Comparison of ENCODE assay signal across 20 cellular contexts in the genomic region with DNA sequence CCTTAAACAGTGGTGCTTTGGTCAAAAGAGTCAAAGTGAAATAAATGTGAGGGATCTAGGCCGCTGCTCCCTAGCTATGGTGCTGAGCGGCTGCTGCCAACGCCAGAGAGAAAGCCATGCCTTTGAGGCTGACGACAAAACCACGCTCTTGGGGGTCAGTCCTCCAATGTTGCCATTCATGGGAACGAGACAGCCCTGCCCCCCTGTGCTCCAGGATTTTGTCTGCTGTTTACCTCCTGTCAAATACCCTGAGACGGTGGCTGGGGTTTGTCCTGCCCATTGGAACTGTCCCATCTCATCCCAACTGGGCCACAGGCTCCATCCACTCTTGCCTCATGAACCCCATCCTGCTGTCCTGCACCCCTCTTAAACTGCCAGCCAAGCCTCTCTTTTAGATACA.
DNase-seq lines count a peak whose midpoint lies in the region; ATAC-seq and TF ChIP-seq lines count a peak whose summit lies in the region.
"Had no signal": no experiment of that assay in that cellular context is flagged by ENCODE, and none has a peak within 500 bp of the region (broad histone marks: within the 10 kb centered on the region; RNA-seq: fewer than 3 reads in every experiment).

No MANE protein-coding gene starts in this region.

- 59 to 87% methylated on average over 7 of the region's 7 CpGs for WGBS in endodermal cell (ENCODE audit: insufficient coverage in 1 of 2, insufficient read length in 1 of 2), 2 experiments

- H3K36me3 ChIP-seq in endodermal cell (ENCODE audit: control insufficient read depth, insufficient read depth, low read length): no peaks in the 10 kb centered on the region
- H3K36me3 ChIP-seq in gastrocnemius medialis: no peaks in the 10 kb centered on the region

- no peak overlapping the region for H3K9ac ChIP-seq in endodermal cell (ENCODE audit: extremely low read depth, low read length, poor library complexity, severe bottlenecking)

- no peaks in the 10 kb centered on the region for H3K9me3 Mint-ChIP-seq in natural killer cell treated with Interleukin-12 subunit alpha and Interleukin-12 subunit beta and Interleukin-15 and Interleukin-18, amount 100 ng/mL, for 72 hours
- H3K9me3 Mint-ChIP-seq in natural killer cell: no peaks in the 10 kb centered on the region
- H3K9me3 Mint-ChIP-seq in endodermal cell: no peaks in the 10 kb centered on the region
- H3K9me3 Mint-ChIP-seq in activated T-helper 2 cell treated with anti-CD3 and anti-CD28 coated beads, Interferon-gamma antibody, Interleukin-2, Interleukin-4, amounts not matched to agents 10 μg/mL and 5 μg/mL and 100 μg/mL, durations not matched to agents 14 hours and 24 hours and 36 hours: no peaks in the 10 kb centered on the region
- H3K9me3 Mint-ChIP-seq: CD4-positive, alpha-beta T cell had no signal

- H3K4me1 ChIP-seq in endodermal cell (ENCODE audit: control insufficient read depth, insufficient read depth, low read length) (peaks cover 4% of the 10 kb centered on the region), gastrocnemius medialis (peaks cover 49 to 55% of the 10 kb centered on the region in 2 donors)
- H3K4me1 ChIP-seq: A549 had no signal

- no peak for TF ChIP-seq POLR2A in gastrocnemius medialis (IDR thresholded peaks at IDR 0.05)

- H3K27me3 Mint-ChIP-seq in natural killer cell treated with Interleukin-12 subunit alpha and Interleukin-12 subunit beta and Interleukin-15 and Interleukin-18, amount 100 ng/mL, for 72 hours: peaks cover 0 to 5% of the 10 kb centered on the region in 2 donors
- peaks cover 0 to 10% of the 10 kb centered on the region in 2 donors for H3K27me3 Mint-ChIP-seq in natural killer cell (ENCODE audit: low read depth in 2 of 2)
- peaks cover 2% of the 10 kb centered on the region for H3K27me3 Mint-ChIP-seq in endodermal cell (ENCODE audit: insufficient read depth)
- peaks cover 3% of the 10 kb centered on the region for H3K27me3 Mint-ChIP-seq in activated T-helper 2 cell treated with anti-CD3 and anti-CD28 coated beads, Interferon-gamma antibody, Interleukin-2, Interleukin-4, amounts not matched to agents 10 μg/mL and 5 μg/mL and 100 μg/mL, durations not matched to agents 14 hours and 24 hours and 36 hours (ENCODE audit: low read depth)

- no peak for TF ChIP-seq CTCF in natural killer cell (IDR thresholded peaks at IDR 0.05)
- no peak for TF ChIP-seq CTCF in endodermal cell (conservative IDR thresholded peaks at IDR 0.05)
- TF ChIP-seq CTCF in gastrocnemius medialis (IDR thresholded peaks at IDR 0.05 in 4 of 5, conservative IDR thresholded peaks at IDR 0.05 in 1 of 5): no peak

- H3K27me3 ChIP-seq in endodermal cell (ENCODE audit: control insufficient read depth, insufficient read depth, low read length, poor library complexity, severe bottlenecking): no peaks in the 10 kb centered on the region
- no peaks in the 10 kb centered on the region for H3K27me3 ChIP-seq in gastrocnemius medialis

- H3K9me3 ChIP-seq in endodermal cell (ENCODE audit: control insufficient read depth, low read length) (no peaks in the 10 kb centered on the region), gastrocnemius medialis (no peaks in the 10 kb centered on the region)
- H3K9me3 ChIP-seq: A549 had no signal

- in situ Hi-C loops in gastrocnemius medialis (cut with MboI; ENCODE audit: low sequenced_read_pairs in 4 of 4): no loop called here

- no peaks in the 10 kb centered on the region for H3K36me3 Mint-ChIP-seq in natural killer cell treated with Interleukin-12 subunit alpha and Interleukin-12 subunit beta and Interleukin-15 and Interleukin-18, amount 100 ng/mL, for 72 hours
- H3K36me3 Mint-ChIP-seq in natural killer cell (no peaks in the 10 kb centered on the region), endodermal cell (ENCODE audit: low read depth) (no peaks in the 10 kb centered on the region)
- H3K36me3 Mint-ChIP-seq in activated T-helper 2 cell treated with anti-CD3 and anti-CD28 coated beads, Interferon-gamma antibody, Interleukin-2, Interleukin-4, amounts not matched to agents 10 μg/mL and 5 μg/mL and 100 μg/mL, durations not matched to agents 14 hours and 24 hours and 36 hours (ENCODE audit: low read depth): no peaks in the 10 kb centered on the region

- H3K27ac ChIP-seq in endodermal cell (ENCODE audit: low read depth, low read length): peak overlapping the region; percentile 94
- H3K27ac ChIP-seq in gastrocnemius medialis: peak overlapping the region; percentile 92 to 99 (median 94)
- H3K27ac ChIP-seq: A549, PC-9, RWPE1 had no signal

- DNase-seq in natural killer cell treated with Interleukin-12 subunit alpha and Interleukin-12 subunit beta and Interleukin-15 and Interleukin-18, amount 100 ng/mL, for 72 hours (ENCODE audit: low spot score): peak; percentile 34
- DNase-seq in natural killer cell (no peak), endodermal cell (no peak), gastrocnemius medialis (no peak), putamen (ENCODE audit: low spot score) (no peak), D341Med (ENCODE audit: low spot score) (no peak)
- DNase-seq in activated T-helper 2 cell treated with anti-CD3 and anti-CD28 coated beads, Interferon-gamma antibody, Interleukin-2, Interleukin-4, amounts not matched to agents 10 μg/mL and 5 μg/mL and 100 μg/mL, durations not matched to agents 14 hours and 24 hours and 36 hours (ENCODE audit: low spot score): no peak
- DNase-seq: CD4-positive, alpha-beta T cell; GF-D8; GOT3; MM.1S; NCI-H1092; NCI-H1436 treated with DMSO at 0.1 percent for 48 hours; NCI-H2029; NCI-H526; PC-9 had no signal

- no peak overlapping the region for H3K4me3 ChIP-seq in endodermal cell (ENCODE audit: low read length)
- H3K4me3 ChIP-seq in gastrocnemius medialis: no peak overlapping the region
- H3K4me3 ChIP-seq: A549, GM12878, PC-9 had no signal

- no peak for ATAC-seq in natural killer cell treated with Interleukin-12 subunit alpha and Interleukin-12 subunit beta and Interleukin-15 and Interleukin-18, amount 100 ng/mL, for 72 hours
- no peak for ATAC-seq in natural killer cell
- ATAC-seq in gastrocnemius medialis: no peak
- ATAC-seq in GM21529 (IDR thresholded peaks at IDR 0.05; ENCODE audit: unreplicated experiment): no peak
- ATAC-seq: A549, GM12878 had no signal

- H3K27ac Mint-ChIP-seq in natural killer cell treated with Interleukin-12 subunit alpha and Interleukin-12 subunit beta and Interleukin-15 and Interleukin-18, amount 100 ng/mL, for 72 hours: no peak overlapping the region
- H3K27ac Mint-ChIP-seq in natural killer cell: no peak overlapping the region
- H3K27ac Mint-ChIP-seq in endodermal cell: no peak overlapping the region
- no peak overlapping the region for H3K27ac Mint-ChIP-seq in activated T-helper 2 cell treated with anti-CD3 and anti-CD28 coated beads, Interferon-gamma antibody, Interleukin-2, Interleukin-4, amounts not matched to agents 10 μg/mL and 5 μg/mL and 100 μg/mL, durations not matched to agents 14 hours and 24 hours and 36 hours
- H3K27ac Mint-ChIP-seq: CD4-positive, alpha-beta T cell had no signal

- intact Hi-C loops in natural killer cell (cut with micrococcal nuclease): no loop called here
- intact Hi-C loops in gastrocnemius medialis (cut with DNase I; ENCODE audit: low total_unique reads): no loop called here
- intact Hi-C loops in activated T-helper 2 cell treated with anti-CD3 and anti-CD28 coated beads, Interferon-gamma antibody, Interleukin-2, Interleukin-4, amounts not matched to agents 10 μg/mL and 5 μg/mL and 100 μg/mL, durations not matched to agents 14 hours and 24 hours and 36 hours (cut with micrococcal nuclease): no loop called here

- H3K4me1 Mint-ChIP-seq in natural killer cell treated with Interleukin-12 subunit alpha and Interleukin-12 subunit beta and Interleukin-15 and Interleukin-18, amount 100 ng/mL, for 72 hours (ENCODE audit: low read depth in 2 of 2): no peaks in the 10 kb centered on the region
- H3K4me1 Mint-ChIP-seq in natural killer cell (no peaks in the 10 kb centered on the region), endodermal cell (peaks cover 3% of the 10 kb centered on the region)
- no peaks in the 10 kb centered on the region for H3K4me1 Mint-ChIP-seq in activated T-helper 2 cell treated with anti-CD3 and anti-CD28 coated beads, Interferon-gamma antibody, Interleukin-2, Interleukin-4, amounts not matched to agents 10 μg/mL and 5 μg/mL and 100 μg/mL, durations not matched to agents 14 hours and 24 hours and 36 hours (ENCODE audit: low read depth)

- no peak overlapping the region for H3K4me3 Mint-ChIP-seq in natural killer cell treated with Interleukin-12 subunit alpha and Interleukin-12 subunit beta and Interleukin-15 and Interleukin-18, amount 100 ng/mL, for 72 hours
- H3K4me3 Mint-ChIP-seq in natural killer cell (no peak overlapping the region), endodermal cell (no peak overlapping the region)
- H3K4me3 Mint-ChIP-seq in activated T-helper 2 cell treated with anti-CD3 and anti-CD28 coated beads, Interferon-gamma antibody, Interleukin-2, Interleukin-4, amounts not matched to agents 10 μg/mL and 5 μg/mL and 100 μg/mL, durations not matched to agents 14 hours and 24 hours and 36 hours (ENCODE audit: low read depth): no peak overlapping the region
- H3K4me3 Mint-ChIP-seq: CD4-positive, alpha-beta T cell had no signal
